9 cellular contexts compared by ENCODE assay signal in genomic region chr1:234214129-234214910, GRCh38.
DNase-seq lines count a peak whose midpoint lies in the region; ATAC-seq and TF ChIP-seq lines count a peak whose summit lies in the region.
"Had no signal": no experiment of that assay in that cellular context is flagged by ENCODE, and none has a peak within 500 bp of the region (broad histone marks: within the 10 kb centered on the region; RNA-seq: fewer than 3 reads in every experiment).

No MANE protein-coding gene starts in this region.

- H3K27me3 Mint-ChIP-seq in activated T-cell treated with anti-CD3 and anti-CD28 coated beads, Interleukin-2, amount 50 U/mL, for 72 hours (ENCODE audit: low read depth), result peaks cover 46% of the 10 kb centered on the region
- H3K27me3 Mint-ChIP-seq in progenitor cell of endocrine pancreas, result peaks cover 23% of the 10 kb centered on the region

- H3K4me1 Mint-ChIP-seq in activated T-cell treated with anti-CD3 and anti-CD28 coated beads, Interleukin-2, amount 50 U/mL, for 72 hours (ENCODE audit: low read depth), result peaks cover 17% of the 10 kb centered on the region
- peaks cover 3% of the 10 kb centered on the region for H3K4me1 Mint-ChIP-seq in progenitor cell of endocrine pancreas (ENCODE audit: low read depth)

- H3K9me3 ChIP-seq in KOPT-K1 (ENCODE audit: insufficient read depth, low read length, poor library complexity, severe bottlenecking), result peaks cover 3% of the 10 kb centered on the region
- no peaks in the 10 kb centered on the region for H3K9me3 ChIP-seq in cardiac muscle cell (ENCODE audit: low read depth)

- H3K27ac ChIP-seq in KOPT-K1 (ENCODE audit: low read depth, low read length, poor library complexity, severe bottlenecking), result peak overlapping the region; percentile 4
- H3K27ac ChIP-seq in cardiac muscle cell, result no peak overlapping the region
- H3K27ac ChIP-seq: epithelial cell of prostate had no signal

- TF ChIP-seq CTCF in AG09309 (IDR thresholded peaks at IDR 0.05; ENCODE audit: control insufficient read depth, insufficient read depth, low read depth, low read length, missing control alignments), result no peak
- no peak for TF ChIP-seq CTCF in cardiac muscle cell (IDR thresholded peaks at IDR 0.05; ENCODE audit: low read depth, low read length)
- no peak for TF ChIP-seq CTCF in progenitor cell of endocrine pancreas (IDR thresholded peaks at IDR 0.05; ENCODE audit: unreplicated experiment)

- no peak overlapping the region for H3K27ac Mint-ChIP-seq in activated T-cell treated with anti-CD3 and anti-CD28 coated beads, Interleukin-2, amount 50 U/mL, for 72 hours
- peak overlapping the region; percentile 37 for H3K27ac Mint-ChIP-seq in progenitor cell of endocrine pancreas

- H3K4me3 ChIP-seq in AG09309 (ENCODE audit: control insufficient read depth, low read depth, low read length) (peak overlapping the region; percentile 24), cardiac muscle cell (peak overlapping the region; percentile 35)

- peak overlapping the region; percentile 72 to 79 for H3K4me3 Mint-ChIP-seq in activated T-cell treated with anti-CD3 and anti-CD28 coated beads, Interleukin-2, amount 50 U/mL, for 72 hours
- H3K4me3 Mint-ChIP-seq in progenitor cell of endocrine pancreas (ENCODE audit: low read depth), result peak overlapping the region; percentile 76

- H3K4me1 ChIP-seq in cardiac muscle cell (ENCODE audit: low read depth), result no peaks in the 10 kb centered on the region

- no peaks in the 10 kb centered on the region for H3K36me3 Mint-ChIP-seq in activated T-cell treated with anti-CD3 and anti-CD28 coated beads, Interleukin-2, amount 50 U/mL, for 72 hours (ENCODE audit: insufficient read depth in 2 of 2)
- no peaks in the 10 kb centered on the region for H3K36me3 Mint-ChIP-seq in progenitor cell of endocrine pancreas (ENCODE audit: insufficient read depth)

- peak; percentile 38 for ATAC-seq in GM19328 (IDR thresholded peaks at IDR 0.05; ENCODE audit: unreplicated experiment)
- peak; percentile 73 to 77 for ATAC-seq in activated T-cell treated with anti-CD3 and anti-CD28 coated beads, Interleukin-2, amount 50 U/mL, for 72 hours (replicated peaks in 1 of 2)

- no peaks in the 10 kb centered on the region for H3K36me3 ChIP-seq in KOPT-K1 (ENCODE audit: insufficient read depth, low read length)
- no peaks in the 10 kb centered on the region for H3K36me3 ChIP-seq in cardiac muscle cell

- no peaks in the 10 kb centered on the region for H3K9me3 Mint-ChIP-seq in activated T-cell treated with anti-CD3 and anti-CD28 coated beads, Interleukin-2, amount 50 U/mL, for 72 hours
- H3K9me3 Mint-ChIP-seq in progenitor cell of endocrine pancreas (ENCODE audit: low read depth), result peaks cover 10% of the 10 kb centered on the region

- peaks cover 38% of the 10 kb centered on the region for H3K27me3 ChIP-seq in cardiac muscle cell

- DNase-seq in AG09309 (ENCODE audit: low read depth), result no peak
- peak; percentile 29 to 46 for DNase-seq in activated T-cell treated with anti-CD3 and anti-CD28 coated beads, Interleukin-2, amount 50 U/mL, for 72 hours
- DNase-seq in cardiac muscle cell (ENCODE audit: low read depth in 1 of 2, low spot score in 1 of 2), result peak; percentile 23 to 62
- DNase-seq in progenitor cell of endocrine pancreas (ENCODE audit: low spot score, unreplicated experiment), result peak; percentile 43
- DNase-seq in NCI-H2196 treated with DMSO at 0.1 percent for 48 hours (lab: John Stamatoyannopoulos, UW; ENCODE audit: unreplicated experiment), result no peak
- no peak for DNase-seq in HuH-7 (ENCODE audit: low spot score)

Comparison
In these comparisons a context has a peak if more than half of its experiments do, and no peak if none do; other contexts are left out.
1. DNase-seq: peak in activated T-cell treated with anti-CD3 and anti-CD28 coated beads, Interleukin-2, amount 50 U/mL, for 72 hours (2 of 2), cardiac muscle cell (2 of 2) and progenitor cell of endocrine pancreas (single experiment); none in AG09309 (single experiment), NCI-H2196 treated with DMSO at 0.1 percent for 48 hours (single experiment) and HuH-7 (single experiment).